Comparison of ENCODE assay signal across 8 cellular contexts in the genomic region with DNA sequence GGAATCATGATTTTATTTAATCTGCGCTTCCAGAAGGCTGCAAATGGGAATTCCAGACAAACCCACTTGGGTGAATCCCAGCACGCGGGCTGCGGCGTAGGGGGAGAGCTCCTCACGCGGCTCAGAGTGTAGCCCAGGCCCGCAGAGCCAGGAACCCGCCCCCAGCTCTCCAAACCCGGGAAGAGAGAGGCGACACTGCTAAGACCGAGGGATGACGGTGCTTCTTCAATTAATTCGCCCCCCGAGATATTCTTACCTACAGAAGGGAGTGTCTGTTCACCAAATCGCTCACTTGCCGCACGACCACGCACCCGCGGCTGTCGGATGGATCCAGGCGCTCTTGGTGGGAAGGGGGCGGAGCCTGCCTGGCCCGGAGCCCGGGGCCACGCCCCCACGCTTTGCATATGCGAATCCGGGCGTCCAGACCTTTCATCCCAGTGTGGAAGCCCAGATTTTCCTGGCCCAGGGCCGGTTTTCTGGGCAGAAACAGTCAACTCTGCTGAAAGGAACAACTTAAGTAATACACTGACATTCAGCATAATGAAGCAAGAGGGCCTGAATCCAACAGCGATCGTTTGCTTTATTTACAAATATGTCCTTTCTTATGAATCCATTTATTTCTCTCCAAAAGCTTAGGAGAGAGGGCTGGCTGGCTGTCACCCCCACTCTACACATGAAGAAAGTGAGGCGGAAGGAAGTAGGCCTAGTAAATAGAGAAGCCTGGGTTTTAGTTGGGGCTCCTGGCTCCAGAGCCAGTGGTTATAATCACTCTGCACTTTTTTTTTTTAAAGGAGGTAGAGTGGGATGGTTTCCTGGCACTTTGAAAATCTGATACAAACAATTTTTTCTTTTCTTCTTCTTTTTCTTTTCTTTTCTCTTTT. TPM values are rescaled to one million over a fixed set of nuclear protein-coding genes. Genes with fewer than 3 reads are reported as not detected.
DNase-seq lines count a peak whose midpoint lies in the region; ATAC-seq and TF ChIP-seq lines count a peak whose summit lies in the region.

Gene SLC19A3 (minus strand): TSS at position 342 of the 881 bp plus-strand sequence. CDS start 15,710 bp downstream, outside the sequence.

- peaks cover 0 to 10% (median 8%) of the 10 kb centered on the region in 6 donors for H3K4me1 ChIP-seq in spleen

- ATAC-seq in left colon: peak; percentile 94
- ATAC-seq in GM21619 (IDR thresholded peaks at IDR 0.05; ENCODE audit: unreplicated experiment): no peak
- ATAC-seq in HG03469 (IDR thresholded peaks at IDR 0.05; ENCODE audit: unreplicated experiment): no peak
- no peak for ATAC-seq in HG03175 (IDR thresholded peaks at IDR 0.05; ENCODE audit: unreplicated experiment)

- intact Hi-C loops in left colon (cut with DNase I, micrococcal nuclease): no loop called here
- intact Hi-C loops in spleen (cut with DNase I; ENCODE audit: low total_unique reads): no loop called here

- H3K36me3 ChIP-seq in spleen: no peaks in the 10 kb centered on the region

- TF ChIP-seq CTCF in spleen (IDR thresholded peaks at IDR 0.05 in 8 of 11, conservative IDR thresholded peaks at IDR 0.05 in 3 of 11): no peak

- H3K4me3 ChIP-seq in spleen: peak within 1 kb of the TSS in 4 of 8 donors; percentile 5 to 59 (median 19)

- H3K27me3 ChIP-seq in spleen (replicated peaks in 1 of 7): peaks cover 0 to 27% (median 9%) of the 10 kb centered on the region in 7 donors

- H3K27ac ChIP-seq in spleen: peak within 1 kb of the TSS in 1 of 8 donors; percentile 28

- TF ChIP-seq POLR2A in spleen (IDR thresholded peaks at IDR 0.05): no peak

- DNase-seq in EL: peak; percentile 80
- DNase-seq in NCI-H2227 treated with DMSO at 0.1 percent for 48 hours (lab: John Stamatoyannopoulos, UW): peak; percentile 12
- peak; percentile 48 to 56 for DNase-seq in dermis microvascular lymphatic vessel endothelial cell (ENCODE audit: low read depth in 2 of 2)
- peak; percentile 89 to 93 for DNase-seq in left colon
- DNase-seq in spleen: peak; percentile 75

- WGBS in spleen, 5 donors: 10 to 18% (median 13%) methylated on average over 26 to 35 of the region's 35 CpGs

- no peaks in the 10 kb centered on the region for H3K9me3 ChIP-seq in spleen

RNA-seq across cellular contexts. Expression of gene SLC19A3, which starts in this region (rescaled TPM):
- total RNA-seq in dermis microvascular lymphatic vessel endothelial cell: under 0.01 and 0.13 TPM in 2 replicates
- total RNA-seq in left colon: 10 to 100 TPM in 1 of 2 donors, 1 to 10 TPM in 1; 8.5 to 15.2 TPM
- total RNA-seq in spleen: under 1 TPM in 2 of 7 donors, not detected in 5; 0.19 to 0.23 TPM
- polyA plus RNA-seq in spleen: under 1 TPM; 0.06 to 0.15 (median 0.11) TPM

Comparison
In these comparisons a context has a peak if more than half of its experiments do, and no peak if none do; other contexts are left out.
1. Peak in DNase-seq in dermis microvascular lymphatic vessel endothelial cell; RNA of the gene not detected or under 1 TPM.
2. Peak in DNase-seq in spleen; RNA of the gene not detected or under 1 TPM.
3. DNase-seq: peak in every context shown above with its lines; median percentile 91 in left colon; 80 in EL; 75 in spleen; 52 in dermis microvascular lymphatic vessel endothelial cell; 12 in NCI-H2227 treated with DMSO at 0.1 percent for 48 hours.